In genomic region chr9:134189475-134190231, GRCh38 we compare ENCODE assay signal across 13 cellular contexts. TPM values are rescaled to one million over a fixed set of nuclear protein-coding genes. Genes with fewer than 3 reads are reported as not detected.
A peak's percentile ranks its signal among the peaks of the same experiment; 100 is the strongest.
DNase-seq lines count a peak whose midpoint lies in the region; ATAC-seq and TF ChIP-seq lines count a peak whose summit lies in the region.
"Had no signal": no experiment of that assay in that cellular context is flagged by ENCODE, and none has a peak within 500 bp of the region (broad histone marks: within the 10 kb centered on the region; RNA-seq: fewer than 3 reads in every experiment).

No MANE protein-coding gene starts in this region.

- DNase-seq in DMS 273 (lab: John Stamatoyannopoulos, UW; ENCODE audit: unreplicated experiment) = peak; percentile 94
- DNase-seq in NT2/D1 (ENCODE audit: low read depth, low spot score) = no peak
- DNase-seq in left ventricle myocardium inferior = no peak
- DNase-seq in posterior vena cava (ENCODE audit: low spot score) = peak; percentile 72
- DNase-seq in CD8-positive, alpha-beta T cell = no peak
- no peak for DNase-seq in MG63
- no peak for DNase-seq in NCI-H187 treated with DMSO at 0.1 percent for 48 hours (lab: John Stamatoyannopoulos, UW)
- DNase-seq: GM23248, KG1, trophoblast cell had no signal

- H3K9me3 Mint-ChIP-seq in CD8-positive, alpha-beta T cell = no peaks in the 10 kb centered on the region

- no peak overlapping the region for H3K4me3 Mint-ChIP-seq in CD8-positive, alpha-beta T cell

- H3K27me3 Mint-ChIP-seq in CD8-positive, alpha-beta T cell (ENCODE audit: low read depth) = no peaks in the 10 kb centered on the region

- peaks cover 21% of the 10 kb centered on the region for H3K27me3 ChIP-seq in NT2/D1 (ENCODE audit: insufficient read depth, insufficient read length)
- H3K27me3 ChIP-seq in left ventricle myocardium inferior (ENCODE audit: low read depth) = no peaks in the 10 kb centered on the region
- no peaks in the 10 kb centered on the region for H3K27me3 ChIP-seq in CD8-positive, alpha-beta T cell (ENCODE audit: insufficient read depth, low read length)
- no peaks in the 10 kb centered on the region for H3K27me3 ChIP-seq in MG63

- H3K36me3 ChIP-seq in NT2/D1 (ENCODE audit: insufficient read depth, insufficient read length, low read length) (no peaks in the 10 kb centered on the region), left ventricle myocardium inferior (no peaks in the 10 kb centered on the region), MG63 (no peaks in the 10 kb centered on the region)
- no peaks in the 10 kb centered on the region for H3K36me3 ChIP-seq in CD8-positive, alpha-beta T cell (ENCODE audit: insufficient read depth, low read length)

- H3K4me1 Mint-ChIP-seq in CD8-positive, alpha-beta T cell (ENCODE audit: low read depth) = peaks cover 14% of the 10 kb centered on the region

- peak overlapping the region; percentile 63 for H3K9ac ChIP-seq in NT2/D1 (ENCODE audit: insufficient read length, low read depth)
- H3K9ac ChIP-seq: GM23248, parathyroid adenoma had no signal

- TF ChIP-seq CTCF in left ventricle myocardium inferior (IDR thresholded peaks at IDR 0.05; ENCODE audit: borderline replicate concordance) = no peak
- TF ChIP-seq CTCF in CD8-positive, alpha-beta T cell (IDR thresholded peaks at IDR 0.05) = no peak

- H3K27ac ChIP-seq in left ventricle myocardium inferior (replicated peaks) = no peak overlapping the region
- no peak overlapping the region for H3K27ac ChIP-seq in CD8-positive, alpha-beta T cell (ENCODE audit: low read depth, low read length)
- H3K27ac ChIP-seq: GM23248, parathyroid adenoma had no signal

- POLR2A ChIA-PET in CD8-positive, alpha-beta T cell (lab: Charles Lee) = no interaction called here

- H3K36me3 Mint-ChIP-seq in CD8-positive, alpha-beta T cell = no peaks in the 10 kb centered on the region

- no peak overlapping the region for H3K27ac Mint-ChIP-seq in CD8-positive, alpha-beta T cell

- ATAC-seq in CD8-positive, alpha-beta T cell = no peak
- no peak for ATAC-seq in HG02981 (IDR thresholded peaks at IDR 0.05; ENCODE audit: unreplicated experiment)

- CTCF ChIA-PET in CD8-positive, alpha-beta T cell (lab: Charles Lee) = interaction anchor here (0.9 to 1.4 kb wide), 2 partner anchors 15 to 27 kb away, joined by 3 read pairs; no protein-coding TSS in a partner anchor

- H3K4me3 ChIP-seq in NT2/D1 (ENCODE audit: insufficient read length, low read depth) (no peak overlapping the region), left ventricle myocardium inferior (peak overlapping the region; percentile 9), MG63 (no peak overlapping the region)
- H3K4me3 ChIP-seq in CD8-positive, alpha-beta T cell (ENCODE audit: low read depth, low read length) = no peak overlapping the region
- H3K4me3 ChIP-seq: GM23248 had no signal

- H3K4me1 ChIP-seq in NT2/D1 (ENCODE audit: insufficient read depth, insufficient read length) (peaks cover 10% of the 10 kb centered on the region), left ventricle myocardium inferior (peaks cover 11% of the 10 kb centered on the region)
- peaks cover 9% of the 10 kb centered on the region for H3K4me1 ChIP-seq in CD8-positive, alpha-beta T cell (ENCODE audit: insufficient read depth, low read length)
- H3K4me1 ChIP-seq: parathyroid adenoma had no signal

- H3K9me3 ChIP-seq in NT2/D1 (ENCODE audit: insufficient read depth, low read length) (no peaks in the 10 kb centered on the region), left ventricle myocardium inferior (replicated peaks) (no peaks in the 10 kb centered on the region), MG63 (no peaks in the 10 kb centered on the region)
- no peaks in the 10 kb centered on the region for H3K9me3 ChIP-seq in CD8-positive, alpha-beta T cell (ENCODE audit: low read length)

- intact Hi-C loops in left ventricle myocardium inferior (cut with micrococcal nuclease) = no loop called here
- intact Hi-C loops in posterior vena cava (cut with DNase I) = loop anchor here in 1 of 2 donors (5.0 kb wide), 1 partner anchor 243 kb away; no protein-coding TSS in a partner anchor
- intact Hi-C loops in CD8-positive, alpha-beta T cell (cut with DNase I, micrococcal nuclease) = loop anchor here in 1 of 2 experiments (5.0 kb wide), 1 partner anchor 53 kb away; no protein-coding TSS in a partner anchor

RNA-seq across cellular contexts. Expression of gene RNU6ATAC, which starts 25.3 kb away (rescaled TPM):
- 157 TPM for total RNA-seq in left ventricle myocardium inferior
- total RNA-seq in posterior vena cava = 100 to 1,000 TPM; 327 to 473 TPM
- 10 to 100 TPM; 42.2 to 42.7 TPM for total RNA-seq in CD8-positive, alpha-beta T cell
- total RNA-seq in MG63 (2014; rRNA removed; shearing (Covaris generic); ENCODE audit: low replicate concordance) = not detected in 2 replicates
- total RNA-seq: GM23248, RPMI7951 had no signal

RNA-seq across cellular contexts. Expression of gene WDR5, which starts 53.8 kb away (rescaled TPM):
- 17.7 TPM for total RNA-seq in left ventricle myocardium inferior
- 10 to 100 TPM; 17.0 to 17.1 TPM for total RNA-seq in posterior vena cava
- total RNA-seq in CD8-positive, alpha-beta T cell = 10 to 100 TPM; 15.5 to 16.6 TPM
- 31.6 and 31.7 TPM in 2 replicates for total RNA-seq in MG63 (2014; rRNA removed; shearing (Covaris generic); ENCODE audit: low replicate concordance)

Comparison
In these comparisons a context has a peak if more than half of its experiments do, and no peak if none do; other contexts are left out.
1. DNase-seq: peak in DMS 273 (single experiment) and posterior vena cava (single experiment); none in NT2/D1 (single experiment), left ventricle myocardium inferior (single experiment), CD8-positive, alpha-beta T cell (0 of 7), MG63 (single experiment) and NCI-H187 treated with DMSO at 0.1 percent for 48 hours (single experiment).
2. RNA of gene RNU6ATAC, which starts 25.3 kb away (total RNA-seq): 327 to 473 TPM in posterior vena cava, 157 TPM in left ventricle myocardium inferior (single experiment) and 42.2 to 42.7 TPM in CD8-positive, alpha-beta T cell; not detected in MG63; every median in the first group is over 10 times any median in the second.